Comparison of ENCODE assay signal across 15 cellular contexts in the genomic region with DNA sequence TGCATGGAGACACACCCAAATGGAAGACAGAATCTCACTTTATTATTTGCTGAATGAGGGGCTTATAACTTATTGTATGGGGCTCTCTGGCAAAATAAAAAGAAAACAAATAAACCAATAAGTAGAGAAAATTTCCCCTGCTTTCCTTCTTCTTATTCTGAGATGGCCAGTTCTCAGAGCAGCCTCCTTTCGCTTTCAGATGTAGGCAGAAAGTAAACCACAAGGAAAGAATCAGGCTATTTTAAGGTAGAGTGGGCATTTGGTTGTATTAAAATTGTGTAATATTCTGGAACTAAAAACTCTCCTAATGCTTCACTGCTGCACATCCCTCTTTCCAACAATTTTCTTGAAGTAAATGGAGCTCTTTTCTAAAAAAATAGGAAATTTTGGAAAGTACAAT.
DNase-seq lines count a peak whose midpoint lies in the region; ATAC-seq, FAIRE-seq and TF ChIP-seq lines count a peak whose summit lies in the region.
"Had no signal": no experiment of that assay in that cellular context is flagged by ENCODE, and none has a peak within 500 bp of the region (broad histone marks: within the 10 kb centered on the region; RNA-seq: fewer than 3 reads in every experiment).

No MANE protein-coding gene starts in this region.

- no peak for DNase-seq in K562 (ENCODE audit: extremely low read depth in 1 of 4, low spot score in 3 of 4)
- DNase-seq in activated CD4-positive, alpha-beta T cell treated with anti-CD3 and anti-CD28 coated beads, Interleukin-2, amount 50 U/mL, for 48 hours, result no peak
- DNase-seq in NOMO-1 treated with DMSO at 0.1 percent for 48 hours (lab: John Stamatoyannopoulos, UW; ENCODE audit: unreplicated experiment), result no peak
- DNase-seq in PC-9, result no peak
- DNase-seq: Caco-2; H9; NCI-H146; stimulated activated CD8-positive, alpha-beta memory T cell treated with anti-CD3 and anti-CD28 coated beads, Interleukin-4, amount 100 ng/mL, for 48 hours; upper lobe of left lung had no signal

- H3K27me3 ChIP-seq in K562 (ENCODE audit: control insufficient read depth in 2 of 2, insufficient read depth in 2 of 2, low read length in 2 of 2) (no peaks in the 10 kb centered on the region), PC-9 (ENCODE audit: insufficient read depth, low read depth) (no peaks in the 10 kb centered on the region)
- H3K27me3 ChIP-seq: upper lobe of left lung had no signal

- no peak for FAIRE-seq in K562 (lab: Jason Lieb, UNC)
- FAIRE-seq: colon had no signal

- BruUV-seq in K562 (replicated peaks; lab: Mats Ljungman, UMichigan) (no TSS peak), PC-9 (replicated peaks; lab: Mats Ljungman, UMichigan) (no TSS peak)

- no peak for TF ChIP-seq POLR2A in K562 (conservative IDR thresholded peaks at IDR 0.05)

- H3K36me3 ChIP-seq in K562 (ENCODE audit: control insufficient read depth, insufficient read depth, low read length) (no peaks in the 10 kb centered on the region), PC-9 (ENCODE audit: low read depth) (no peaks in the 10 kb centered on the region)
- H3K36me3 ChIP-seq: upper lobe of left lung, WERI-Rb-1 had no signal

- no peaks in the 10 kb centered on the region for H3K9me1 ChIP-seq in K562 (ENCODE audit: control insufficient read depth, insufficient read depth, low read length)

- CTCF ChIA-PET in K562 (lab: Yijun Ruan, JAX; ENCODE audit: low intra/inter-chr PET ratio) (no interaction called here), PC-9 (lab: Charles Lee) (no interaction called here)

- H3K9me2 ChIP-seq in PC-9 (ENCODE audit: insufficient read depth), result no peaks in the 10 kb centered on the region

- H3K4me1 ChIP-seq in K562 (replicated peaks in 1 of 2; ENCODE audit: control insufficient read depth in 2 of 2, insufficient read depth in 2 of 2, low read length in 2 of 2) (no peaks in the 10 kb centered on the region), PC-9 (replicated peaks; ENCODE audit: insufficient read depth) (no peaks in the 10 kb centered on the region)
- H3K4me1 ChIP-seq: Caco-2, upper lobe of left lung had no signal

- POLR2A ChIA-PET in K562 (lab: Yijun Ruan, JAX) (no interaction called here), PC-9 (lab: Charles Lee; ENCODE audit: unreplicated experiment) (no interaction called here)

- in situ Hi-C loops in K562 (cut with MboI), result no loop called here

- no peak for TF ChIP-seq EP300 in K562 (IDR thresholded peaks at IDR 0.05; ENCODE audit: low read length)

- no peak for TF ChIP-seq CTCF in K562 (IDR thresholded peaks at IDR 0.05 in 2 of 3, conservative IDR thresholded peaks at IDR 0.05 in 1 of 3; ENCODE audit: insufficient read depth in 2 of 3, low read depth in 1 of 3, low read length in 3 of 3)
- TF ChIP-seq CTCF in PC-9 (conservative IDR thresholded peaks at IDR 0.05), result no peak

- no peak for TF ChIP-seq RAD21 in K562 (CRISPR knock-in tag; conservative IDR thresholded peaks at IDR 0.05 in 1 of 2, IDR thresholded peaks at IDR 0.05 in 1 of 2)

- H3K9ac ChIP-seq in K562 (ENCODE audit: insufficient read depth in 1 of 2, low read depth in 2 of 2, low read length in 2 of 2), result no peak overlapping the region

- ATAC-seq in GM19324 (IDR thresholded peaks at IDR 0.05; ENCODE audit: low FRiP score, unreplicated experiment) (peak; percentile 71), GM21825 (IDR thresholded peaks at IDR 0.05; ENCODE audit: unreplicated experiment) (peak; percentile 84), HG03103 (IDR thresholded peaks at IDR 0.05; ENCODE audit: low read depth, unreplicated experiment) (peak; percentile 75), K562 (no peak), esophagus mucosa (no peak)

- intact Hi-C loops in K562 (cut with micrococcal nuclease), result no loop called here
- intact Hi-C loops in PC-9 (cut with micrococcal nuclease; ENCODE audit: unreplicated experiment), result no loop called here

- 11% methylated on average over 1 of the region's 1 CpG for WGBS in K562 (ENCODE audit: insufficient coverage, low coverage, missing lambda C conversion rate)

- H3K79me2 ChIP-seq in K562 (ENCODE audit: control insufficient read depth, insufficient read depth, low read length) (no peaks in the 10 kb centered on the region), PC-9 (ENCODE audit: low read depth) (no peaks in the 10 kb centered on the region)

- peak overlapping the region; percentile 15; the same call in 1 of the 2 replicates for H3K4me2 ChIP-seq in K562 (ENCODE audit: insufficient read depth, low read length)
- no peak overlapping the region for H3K4me2 ChIP-seq in PC-9

- H3K4me3 ChIP-seq in K562, result no peak overlapping the region
- no peak overlapping the region for H3K4me3 ChIP-seq in PC-9
- H3K4me3 ChIP-seq: upper lobe of left lung had no signal

- H4K20me1 ChIP-seq in K562 (replicated peaks; ENCODE audit: control insufficient read depth, insufficient read depth, low read length), result no peaks in the 10 kb centered on the region
- H4K20me1 ChIP-seq in PC-9 (ENCODE audit: insufficient read depth), result no peaks in the 10 kb centered on the region

- no peaks in the 10 kb centered on the region for H3K9me3 ChIP-seq in K562 (replicated peaks; ENCODE audit: control insufficient read depth, insufficient read depth, low read depth, low read length)
- no peaks in the 10 kb centered on the region for H3K9me3 ChIP-seq in PC-9 (ENCODE audit: insufficient read depth, low read depth)
- H3K9me3 ChIP-seq: Caco-2, upper lobe of left lung had no signal

- H3F3A ChIP-seq in PC-9 (ENCODE audit: insufficient read depth, low read depth), result no peaks in the 10 kb centered on the region

- H2AFZ ChIP-seq in K562 (ENCODE audit: low read depth, low read length) (peak overlapping the region; percentile 28), PC-9 (no peak overlapping the region)

- H3K27ac ChIP-seq in K562 (ENCODE audit: extremely low read depth, low read depth, low read length) (no peak overlapping the region), PC-9 (no peak overlapping the region)
- H3K27ac ChIP-seq: upper lobe of left lung, WERI-Rb-1 had no signal

TF ChIP-seq in K562, 482 proteins besides CTCF, POLR2A, EP300 and RAD21 (continues in another document):
- no peak for TF ChIP-seq STAT5B (CRISPR knock-in tag; IDR thresholded peaks at IDR 0.05)
- TF ChIP-seq, protein P1, sequence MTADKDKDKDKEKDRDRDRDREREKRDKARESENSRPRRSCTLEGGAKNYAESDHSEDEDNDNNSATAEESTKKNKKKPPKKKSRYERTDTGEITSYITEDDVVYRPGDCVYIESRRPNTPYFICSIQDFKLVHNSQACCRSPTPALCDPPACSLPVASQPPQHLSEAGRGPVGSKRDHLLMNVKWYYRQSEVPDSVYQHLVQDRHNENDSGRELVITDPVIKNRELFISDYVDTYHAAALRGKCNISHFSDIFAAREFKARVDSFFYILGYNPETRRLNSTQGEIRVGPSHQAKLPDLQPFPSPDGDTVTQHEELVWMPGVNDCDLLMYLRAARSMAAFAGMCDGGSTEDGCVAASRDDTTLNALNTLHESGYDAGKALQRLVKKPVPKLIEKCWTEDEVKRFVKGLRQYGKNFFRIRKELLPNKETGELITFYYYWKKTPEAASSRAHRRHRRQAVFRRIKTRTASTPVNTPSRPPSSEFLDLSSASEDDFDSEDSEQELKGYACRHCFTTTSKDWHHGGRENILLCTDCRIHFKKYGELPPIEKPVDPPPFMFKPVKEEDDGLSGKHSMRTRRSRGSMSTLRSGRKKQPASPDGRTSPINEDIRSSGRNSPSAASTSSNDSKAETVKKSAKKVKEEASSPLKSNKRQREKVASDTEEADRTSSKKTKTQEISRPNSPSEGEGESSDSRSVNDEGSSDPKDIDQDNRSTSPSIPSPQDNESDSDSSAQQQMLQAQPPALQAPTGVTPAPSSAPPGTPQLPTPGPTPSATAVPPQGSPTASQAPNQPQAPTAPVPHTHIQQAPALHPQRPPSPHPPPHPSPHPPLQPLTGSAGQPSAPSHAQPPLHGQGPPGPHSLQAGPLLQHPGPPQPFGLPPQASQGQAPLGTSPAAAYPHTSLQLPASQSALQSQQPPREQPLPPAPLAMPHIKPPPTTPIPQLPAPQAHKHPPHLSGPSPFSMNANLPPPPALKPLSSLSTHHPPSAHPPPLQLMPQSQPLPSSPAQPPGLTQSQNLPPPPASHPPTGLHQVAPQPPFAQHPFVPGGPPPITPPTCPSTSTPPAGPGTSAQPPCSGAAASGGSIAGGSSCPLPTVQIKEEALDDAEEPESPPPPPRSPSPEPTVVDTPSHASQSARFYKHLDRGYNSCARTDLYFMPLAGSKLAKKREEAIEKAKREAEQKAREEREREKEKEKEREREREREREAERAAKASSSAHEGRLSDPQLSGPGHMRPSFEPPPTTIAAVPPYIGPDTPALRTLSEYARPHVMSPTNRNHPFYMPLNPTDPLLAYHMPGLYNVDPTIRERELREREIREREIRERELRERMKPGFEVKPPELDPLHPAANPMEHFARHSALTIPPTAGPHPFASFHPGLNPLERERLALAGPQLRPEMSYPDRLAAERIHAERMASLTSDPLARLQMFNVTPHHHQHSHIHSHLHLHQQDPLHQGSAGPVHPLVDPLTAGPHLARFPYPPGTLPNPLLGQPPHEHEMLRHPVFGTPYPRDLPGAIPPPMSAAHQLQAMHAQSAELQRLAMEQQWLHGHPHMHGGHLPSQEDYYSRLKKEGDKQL (CRISPR knock-in tag; IDR thresholded peaks at IDR 0.05; ENCODE audit: borderline replicate concordance), result no peak
- TF ChIP-seq ETV5 (CRISPR knock-in tag; IDR thresholded peaks at IDR 0.05; ENCODE audit: low read depth), result no peak
- no peak for TF ChIP-seq ZNF41 (CRISPR knock-in tag; conservative IDR thresholded peaks at IDR 0.05)
- no peak for TF ChIP-seq KLF1 (tag; IDR thresholded peaks at IDR 0.05)
- TF ChIP-seq NFE2L1 (tag; IDR thresholded peaks at IDR 0.05; ENCODE audit: borderline replicate concordance, low read depth), result no peak
- no peak for TF ChIP-seq CBFA2T2 (conservative IDR thresholded peaks at IDR 0.05)
- no peak for TF ChIP-seq COPS2 (conservative IDR thresholded peaks at IDR 0.05)
- TF ChIP-seq SAFB2 (IDR thresholded peaks at IDR 0.05; ENCODE audit: borderline replicate concordance, low read depth, low read length, severe bottlenecking), result no peak
- no peak for TF ChIP-seq ZNF217 (CRISPR knock-in tag; IDR thresholded peaks at IDR 0.05)
- no peak for TF ChIP-seq CHD4 (IDR thresholded peaks at IDR 0.05; ENCODE audit: insufficient read depth, insufficient replicate concordance, low read depth, low read length, poor library complexity, severe bottlenecking)

Comparison
In these comparisons a context has a peak if more than half of its experiments do, and no peak if none do; other contexts are left out.
1. ATAC-seq: peak in GM19324 (single experiment), GM21825 (single experiment) and HG03103 (single experiment); none in K562 (single experiment) and esophagus mucosa (single experiment).